In genomic region chr3:116342499-116342898, GRCh38 we compare ENCODE assay signal across 18 cellular contexts.
DNase-seq lines count a peak whose midpoint lies in the region; ATAC-seq, FAIRE-seq and TF ChIP-seq lines count a peak whose summit lies in the region.
"Had no signal": no experiment of that assay in that cellular context is flagged by ENCODE, and none has a peak within 500 bp of the region (broad histone marks: within the 10 kb centered on the region; RNA-seq: fewer than 3 reads in every experiment).

No MANE protein-coding gene starts in this region.

- peak; percentile 33 for ATAC-seq in GM18511 (IDR thresholded peaks at IDR 0.05; ENCODE audit: unreplicated experiment)
- ATAC-seq in HG03432 (IDR thresholded peaks at IDR 0.05; ENCODE audit: unreplicated experiment) = peak; percentile 34
- ATAC-seq in GM19455 (IDR thresholded peaks at IDR 0.05; ENCODE audit: unreplicated experiment) = no peak

- DNase-seq in AG10803 (ENCODE audit: low read depth) (peak; percentile 6), foreskin melanocyte (peak; percentile 46), DMS53 (lab: John Stamatoyannopoulos, UW) (no peak), D721Med (ENCODE audit: insufficient read length, low spot score) (no peak)
- no peak for DNase-seq in activated CD8-positive, alpha-beta memory T cell treated with anti-CD3 and anti-CD28 coated beads for 24 hours
- DNase-seq: 8988T; CD4-positive, CD25-positive, alpha-beta regulatory T cell; DMS 273 treated with DMSO at 0.1 percent for 48 hours; DMS79; EL; H7; IMR-90; Kasumi-1; KBM-7 had no signal

- H3K4me3 ChIP-seq in AG10803 (ENCODE audit: low read length) = no peak overlapping the region
- H3K4me3 ChIP-seq: BLaER1 treated with 17β-estradiol and CSF1 and Interleukin-3, amounts not matched to agents 10 nM and 100 nM had no signal

- no peak for FAIRE-seq in D721Med (lab: Jason Lieb, UNC)

- TF ChIP-seq CTCF in AG10803 (conservative IDR thresholded peaks at IDR 0.05; ENCODE audit: low read length) (no peak), D721Med (IDR thresholded peaks at IDR 0.05; ENCODE audit: insufficient read depth, missing control alignments) (no peak)

Comparison
In these comparisons a context has a peak if more than half of its experiments do, and no peak if none do; other contexts are left out.
1. DNase-seq: peak in AG10803 (single experiment) and foreskin melanocyte (single experiment); none in DMS53 (single experiment), D721Med (single experiment) and activated CD8-positive, alpha-beta memory T cell treated with anti-CD3 and anti-CD28 coated beads for 24 hours (single experiment).